ENCODE assay signal across 9 cellular contexts in the genomic region with DNA sequence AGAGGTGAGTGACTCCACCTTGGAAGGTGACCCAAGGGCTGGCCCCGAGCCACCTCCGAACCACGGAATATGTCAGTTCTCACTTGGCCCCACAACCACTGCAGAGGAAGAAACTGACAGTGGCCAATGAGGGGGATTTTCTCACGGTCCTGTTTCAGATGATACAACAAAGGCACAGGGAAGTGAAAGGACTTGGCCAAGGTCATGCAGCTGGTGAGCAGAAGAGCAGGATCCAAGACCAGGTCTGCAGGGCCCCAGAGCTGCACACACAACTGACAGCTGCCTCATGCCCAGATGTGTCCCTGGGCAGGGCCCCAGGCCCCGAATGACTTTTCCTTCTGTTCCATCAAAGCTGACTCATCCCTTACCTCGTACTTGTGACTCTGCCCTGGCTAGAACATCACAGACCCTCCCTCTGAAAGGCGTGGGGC. TPM values are rescaled to one million over a fixed set of nuclear protein-coding genes. Genes with fewer than 3 reads are reported as not detected.
DNase-seq lines count a peak whose midpoint lies in the region; ATAC-seq, FAIRE-seq and TF ChIP-seq lines count a peak whose summit lies in the region.
"Had no signal": no experiment of that assay in that cellular context is flagged by ENCODE, and none has a peak within 500 bp of the region (broad histone marks: within the 10 kb centered on the region; RNA-seq: fewer than 3 reads in every experiment).

No MANE protein-coding gene starts in this region.

- peak; percentile 80 for ATAC-seq in GM21723 (IDR thresholded peaks at IDR 0.05; ENCODE audit: unreplicated experiment)
- ATAC-seq in HepG2: no peak
- no peak for ATAC-seq in body of pancreas

- in situ Hi-C loops in GM13976 (cut with MboI; ENCODE audit: low sequenced_read_pairs, unreplicated experiment): no loop called here
- in situ Hi-C loops in HepG2 (cut with HindIII; ENCODE audit: extremely low pct_ligation_motif_present, low pct_unique_long_range_greater_than_20kb): no loop called here

- no peak overlapping the region for H2AFZ ChIP-seq in HepG2 (ENCODE audit: low read length)

- peak overlapping the region; percentile 1 for H3K9ac ChIP-seq in NT2/D1 (ENCODE audit: insufficient read length, low read depth)
- no peak overlapping the region for H3K9ac ChIP-seq in HepG2 (ENCODE audit: insufficient read depth, low read depth, low read length)

- H3K36me3 ChIP-seq in NT2/D1 (ENCODE audit: insufficient read depth, insufficient read length, low read length): peaks cover 80% of the 10 kb centered on the region
- H3K36me3 ChIP-seq in HepG2 (replicated peaks in 1 of 2; ENCODE audit: control insufficient read depth in 1 of 2, insufficient read depth in 2 of 2, low read length in 2 of 2): peaks cover 33 to 68% of the 10 kb centered on the region in 2 experiments
- H3K36me3 ChIP-seq in body of pancreas (replicated peaks in 1 of 2; ENCODE audit: insufficient read depth in 1 of 2, low read depth in 2 of 2): peaks cover 0 to 44% of the 10 kb centered on the region in 2 donors

- H3K79me2 ChIP-seq in HepG2 (ENCODE audit: insufficient read depth, low read length): no peaks in the 10 kb centered on the region

- H3K4me1 ChIP-seq in NT2/D1 (ENCODE audit: insufficient read depth, insufficient read length): peaks cover 36% of the 10 kb centered on the region
- H3K4me1 ChIP-seq in HepG2 (ENCODE audit: insufficient read depth, low read length): peaks cover 49% of the 10 kb centered on the region
- no peaks in the 10 kb centered on the region for H3K4me1 ChIP-seq in body of pancreas

- DNase-seq in GM13976 (ENCODE audit: low spot score): peak; percentile 84
- no peak for DNase-seq in NT2/D1 (ENCODE audit: low read depth, low spot score)
- DNase-seq in HepG2 (ENCODE audit: low spot score): peak; percentile 11
- no peak for DNase-seq in body of pancreas
- no peak for DNase-seq in inferior parietal cortex (ENCODE audit: extremely low spot score)
- DNase-seq in nucleus accumbens (lab: John Stamatoyannopoulos, UW): no peak
- no peak for DNase-seq in activated effector memory CD4-positive, alpha-beta T cell treated with anti-CD3 and anti-CD28 coated beads, Interleukin-2, amount 50 U/mL, for 16 hours
- DNase-seq: activated naive CD8-positive, alpha-beta T cell treated with anti-CD3 and anti-CD28 coated beads, Interleukin-2, amount 10 ng/mL, durations not matched to agents 7 days and 5 days had no signal

- no peak for TF ChIP-seq RAD21 in HepG2 (CRISPR knock-in tag; IDR thresholded peaks at IDR 0.05)

- no peaks in the 10 kb centered on the region for H4K20me1 ChIP-seq in HepG2 (ENCODE audit: insufficient read depth, low read length)

- intact Hi-C loops in HepG2 (cut with micrococcal nuclease; ENCODE audit: unreplicated experiment) (no loop called here), body of pancreas (cut with DNase I) (no loop called here)

- no peak overlapping the region for H3K4me2 ChIP-seq in HepG2 (ENCODE audit: low read depth, low read length)

- no peak overlapping the region for H3K4me3 ChIP-seq in NT2/D1 (ENCODE audit: insufficient read length, low read depth)
- no peak overlapping the region for H3K4me3 ChIP-seq in HepG2 (replicated peaks in 1 of 3; ENCODE audit: insufficient read depth in 1 of 3, low read depth in 2 of 3, low read length in 3 of 3)
- H3K4me3 ChIP-seq in body of pancreas: no peak overlapping the region

- H3K27ac ChIP-seq in HepG2 (ENCODE audit: extremely low read length, insufficient read depth, low read length) (peak overlapping the region; percentile 8), body of pancreas (no peak overlapping the region)

- CTCF ChIA-PET in HepG2 (lab: Yijun Ruan, JAX; ENCODE audit: low intra/inter-chr PET ratio, low total read pairs): no interaction called here

- H3K9me3 ChIP-seq in NT2/D1 (ENCODE audit: insufficient read depth, low read length) (no peaks in the 10 kb centered on the region), HepG2 (ENCODE audit: low read length) (no peaks in the 10 kb centered on the region), body of pancreas (no peaks in the 10 kb centered on the region)

- no peak for FAIRE-seq in HepG2 (lab: Jason Lieb, UNC)

- no TSS peak for BruUV-seq in HepG2 (replicated peaks; lab: Mats Ljungman, UMichigan)

- no peak for TF ChIP-seq CTCF in GM13976 (IDR thresholded peaks at IDR 0.05; ENCODE audit: borderline replicate concordance, control extremely low read depth, extremely low read depth, insufficient read depth, missing control alignments)
- no peak for TF ChIP-seq CTCF in HepG2 (CRISPR knock-in tag; IDR thresholded peaks at IDR 0.05)
- no peak for TF ChIP-seq CTCF in body of pancreas (IDR thresholded peaks at IDR 0.05)

- POLR2A ChIA-PET in HepG2 (lab: Yijun Ruan, JAX): no interaction called here

- H3K27me3 ChIP-seq in NT2/D1 (ENCODE audit: insufficient read depth, insufficient read length) (no peaks in the 10 kb centered on the region), HepG2 (ENCODE audit: control insufficient read depth in 1 of 2, insufficient read depth in 2 of 2, low read length in 2 of 2) (no peaks in the 10 kb centered on the region), body of pancreas (no peaks in the 10 kb centered on the region)

- 84% methylated on average over 4 of the region's 7 CpGs for WGBS in HepG2 (ENCODE audit: low lambda C conversion rate)
- 60 to 64% methylated on average over 7 of the region's 7 CpGs for WGBS in body of pancreas, 2 donors

- TF ChIP-seq EP300 in HepG2 (IDR thresholded peaks at IDR 0.05; ENCODE audit: low read depth in 2 of 2, low read length in 2 of 2): no peak
- TF ChIP-seq EP300 in HepG2 (CRISPR knock-in tag; IDR thresholded peaks at IDR 0.05; ENCODE audit: borderline replicate concordance): no peak

- TF ChIP-seq POLR2A in HepG2 (IDR thresholded peaks at IDR 0.05; ENCODE audit: insufficient read depth in 1 of 2, low read depth in 2 of 2, low read length in 2 of 2): no peak
- TF ChIP-seq POLR2A in body of pancreas (IDR thresholded peaks at IDR 0.05): no peak

RNA-seq across cellular contexts. Expression of a gene that starts 25.8 kb away (rescaled TPM):
- total RNA-seq in HepG2 (2016; rRNA removed; fragmentation: Illumina TruSeq; extraction: Trizol) (3.8 and 6.6 TPM in 2 replicates), body of pancreas (10 to 100 TPM; 32.2 to 32.3 TPM)
- total RNA-seq in HepG2 (2016; cell fraction: cytosol; rRNA removed; fragmentation: Illumina TruSeq; extraction: Trizol; ENCODE audit: low read depth): 17.4 and 24.0 TPM in 2 replicates
- 5.1 and 5.9 TPM in 2 replicates for total RNA-seq in HepG2 (2016; cell fraction: insoluble cytoplasmic fraction; rRNA removed; fragmentation: Illumina TruSeq; extraction: Trizol)
- total RNA-seq in HepG2 (2016; cell fraction: membrane; rRNA removed; fragmentation: Illumina TruSeq; extraction: Trizol): 15.5 and 17.9 TPM in 2 replicates
- 2.5 and 2.7 TPM in 2 replicates for total RNA-seq in HepG2 (2016; cell fraction: nucleus; rRNA removed; fragmentation: Illumina TruSeq; extraction: Trizol)
- 3.9 and 5.8 TPM in 2 replicates for polyA plus RNA-seq in HepG2 (2011; rRNA removed)
- 4.7 and 13.2 TPM in 2 replicates for polyA plus RNA-seq in HepG2 (2011; cell fraction: cytosol; rRNA removed)
- polyA plus RNA-seq in HepG2 (2011; cell fraction: nucleus; rRNA removed): 7.5 and 8.1 TPM in 2 replicates
- polyA plus RNA-seq in HepG2 (2012): 2.8 and 7.2 TPM in 2 replicates
- 17.5 and 21.2 TPM in 2 replicates for polyA plus RNA-seq in HepG2 (2016; cell fraction: cytosol; fragmentation: Illumina TruSeq; extraction: Trizol; ENCODE audit: low read depth)
- polyA plus RNA-seq in HepG2 (2016; cell fraction: insoluble cytoplasmic fraction; fragmentation: Illumina TruSeq; extraction: Trizol; ENCODE audit: low read depth): 3.5 and 4.8 TPM in 2 replicates
- polyA plus RNA-seq in HepG2 (2016; cell fraction: membrane; fragmentation: Illumina TruSeq; extraction: Trizol; ENCODE audit: low read depth): 12.3 and 13.6 TPM in 2 replicates
- polyA plus RNA-seq in HepG2 (2016; cell fraction: nucleus; fragmentation: Illumina TruSeq; extraction: Trizol; ENCODE audit: insufficient read depth, low read depth): 5.0 and 5.9 TPM in 2 replicates
- polyA minus RNA-seq in HepG2 (2011; rRNA and poly(A)+ RNA removed; ENCODE audit: low replicate concordance): 1.2 and 5.8 TPM in 2 replicates
- 2.5 and 3.6 TPM in 2 replicates for polyA minus RNA-seq in HepG2 (2011; cell fraction: cytosol; rRNA and poly(A)+ RNA removed)
- 0.50 and 0.90 TPM in 2 replicates for polyA minus RNA-seq in HepG2 (2011; cell fraction: nucleus; rRNA and poly(A)+ RNA removed)

RNA-seq across cellular contexts. Expression of a gene that starts 36.5 kb away (rescaled TPM):
- 33.8 and 40.1 TPM in 2 replicates for total RNA-seq in HepG2 (2016; rRNA removed; fragmentation: Illumina TruSeq; extraction: Trizol)
- total RNA-seq in HepG2 (2016; cell fraction: cytosol; rRNA removed; fragmentation: Illumina TruSeq; extraction: Trizol; ENCODE audit: low read depth): 24.9 and 25.5 TPM in 2 replicates
- total RNA-seq in HepG2 (2016; cell fraction: insoluble cytoplasmic fraction; rRNA removed; fragmentation: Illumina TruSeq; extraction: Trizol): 32.8 and 34.8 TPM in 2 replicates
- 68.1 and 69.3 TPM in 2 replicates for total RNA-seq in HepG2 (2016; cell fraction: membrane; rRNA removed; fragmentation: Illumina TruSeq; extraction: Trizol)
- total RNA-seq in HepG2 (2016; cell fraction: nucleus; rRNA removed; fragmentation: Illumina TruSeq; extraction: Trizol): 19.0 and 20.3 TPM in 2 replicates
- 35.1 and 49.2 TPM in 2 replicates for polyA plus RNA-seq in HepG2 (2011; rRNA removed)
- 30.7 and 33.6 TPM in 2 replicates for polyA plus RNA-seq in HepG2 (2011; cell fraction: cytosol; rRNA removed)
- polyA plus RNA-seq in HepG2 (2011; cell fraction: nucleus; rRNA removed): 35.7 and 39.3 TPM in 2 replicates
- 32.0 and 37.7 TPM in 2 replicates for polyA plus RNA-seq in HepG2 (2012)
- polyA plus RNA-seq in HepG2 (2016; cell fraction: cytosol; fragmentation: Illumina TruSeq; extraction: Trizol; ENCODE audit: low read depth): 28.6 and 31.6 TPM in 2 replicates
- 42.6 and 52.9 TPM in 2 replicates for polyA plus RNA-seq in HepG2 (2016; cell fraction: insoluble cytoplasmic fraction; fragmentation: Illumina TruSeq; extraction: Trizol; ENCODE audit: low read depth)
- polyA plus RNA-seq in HepG2 (2016; cell fraction: membrane; fragmentation: Illumina TruSeq; extraction: Trizol; ENCODE audit: low read depth): 71.6 and 77.6 TPM in 2 replicates
- 39.8 and 45.0 TPM in 2 replicates for polyA plus RNA-seq in HepG2 (2016; cell fraction: nucleus; fragmentation: Illumina TruSeq; extraction: Trizol; ENCODE audit: insufficient read depth, low read depth)
- polyA minus RNA-seq in HepG2 (2011; rRNA and poly(A)+ RNA removed; ENCODE audit: low replicate concordance): 14.8 and 47.6 TPM in 2 replicates
- polyA minus RNA-seq in HepG2 (2011; cell fraction: cytosol; rRNA and poly(A)+ RNA removed): 15.3 and 21.4 TPM in 2 replicates
- polyA minus RNA-seq in HepG2 (2011; cell fraction: nucleus; rRNA and poly(A)+ RNA removed): 8.6 and 8.8 TPM in 2 replicates
- total RNA-seq in body of pancreas: 10 to 100 TPM; 25.2 to 30.3 TPM

RNA-seq across cellular contexts. Expression of a gene that starts 43.1 kb away (rescaled TPM):
- 1.4 and 5.1 TPM in 2 replicates for total RNA-seq in HepG2 (2016; rRNA removed; fragmentation: Illumina TruSeq; extraction: Trizol)
- total RNA-seq in HepG2 (2016; cell fraction: cytosol; rRNA removed; fragmentation: Illumina TruSeq; extraction: Trizol; ENCODE audit: low read depth): 0.79 and 0.81 TPM in 2 replicates
- total RNA-seq in HepG2 (2016; cell fraction: insoluble cytoplasmic fraction; rRNA removed; fragmentation: Illumina TruSeq; extraction: Trizol): 0.98 and 4.8 TPM in 2 replicates
- total RNA-seq in HepG2 (2016; cell fraction: membrane; rRNA removed; fragmentation: Illumina TruSeq; extraction: Trizol): 1.1 TPM in 2 replicates
- total RNA-seq in HepG2 (2016; cell fraction: nucleus; rRNA removed; fragmentation: Illumina TruSeq; extraction: Trizol): 6.7 and 7.2 TPM in 2 replicates
- 8.6 and 8.7 TPM in 2 replicates for polyA plus RNA-seq in HepG2 (2011; rRNA removed)
- polyA plus RNA-seq in HepG2 (2011; cell fraction: cytosol; rRNA removed): 1.6 and 1.7 TPM in 2 replicates
- 84.9 and 116 TPM in 2 replicates for polyA plus RNA-seq in HepG2 (2011; cell fraction: nucleus; rRNA removed)
- polyA plus RNA-seq in HepG2 (2012): 6.9 and 8.0 TPM in 2 replicates
- polyA plus RNA-seq in HepG2 (2016; cell fraction: cytosol; fragmentation: Illumina TruSeq; extraction: Trizol; ENCODE audit: low read depth): 0.40 and 0.63 TPM in 2 replicates
- 2.1 and 2.3 TPM in 2 replicates for polyA plus RNA-seq in HepG2 (2016; cell fraction: insoluble cytoplasmic fraction; fragmentation: Illumina TruSeq; extraction: Trizol; ENCODE audit: low read depth)
- 1.0 and 1.1 TPM in 2 replicates for polyA plus RNA-seq in HepG2 (2016; cell fraction: membrane; fragmentation: Illumina TruSeq; extraction: Trizol; ENCODE audit: low read depth)
- polyA plus RNA-seq in HepG2 (2016; cell fraction: nucleus; fragmentation: Illumina TruSeq; extraction: Trizol; ENCODE audit: insufficient read depth, low read depth): 21.9 and 30.8 TPM in 2 replicates
- 3.0 and 3.2 TPM in 2 replicates for polyA minus RNA-seq in HepG2 (2011; rRNA and poly(A)+ RNA removed; ENCODE audit: low replicate concordance)
- polyA minus RNA-seq in HepG2 (2011; cell fraction: cytosol; rRNA and poly(A)+ RNA removed): 1.1 and 1.7 TPM in 2 replicates
- polyA minus RNA-seq in HepG2 (2011; cell fraction: nucleus; rRNA and poly(A)+ RNA removed): 15.7 and 16.0 TPM in 2 replicates
- under 1 TPM; 0.33 to 0.52 TPM for total RNA-seq in body of pancreas

RNA-seq across cellular contexts. Expression of a gene that starts 48.5 kb away (rescaled TPM):
- total RNA-seq in HepG2 (2016; rRNA removed; fragmentation: Illumina TruSeq; extraction: Trizol): 14.0 and 17.0 TPM in 2 replicates
- total RNA-seq in HepG2 (2016; cell fraction: cytosol; rRNA removed; fragmentation: Illumina TruSeq; extraction: Trizol; ENCODE audit: low read depth): 56.5 and 60.8 TPM in 2 replicates
- total RNA-seq in HepG2 (2016; cell fraction: insoluble cytoplasmic fraction; rRNA removed; fragmentation: Illumina TruSeq; extraction: Trizol): 14.8 TPM in 2 replicates
- total RNA-seq in HepG2 (2016; cell fraction: membrane; rRNA removed; fragmentation: Illumina TruSeq; extraction: Trizol): 50.9 and 52.1 TPM in 2 replicates
- total RNA-seq in HepG2 (2016; cell fraction: nucleus; rRNA removed; fragmentation: Illumina TruSeq; extraction: Trizol): 6.1 and 9.2 TPM in 2 replicates
- 52.0 and 61.6 TPM in 2 replicates for polyA plus RNA-seq in HepG2 (2011; rRNA removed)
- polyA plus RNA-seq in HepG2 (2011; cell fraction: cytosol; rRNA removed): 52.4 and 63.1 TPM in 2 replicates
- polyA plus RNA-seq in HepG2 (2011; cell fraction: nucleus; rRNA removed): 18.3 and 21.3 TPM in 2 replicates
- polyA plus RNA-seq in HepG2 (2012): 22.5 and 35.0 TPM in 2 replicates
- polyA plus RNA-seq in HepG2 (2016; cell fraction: cytosol; fragmentation: Illumina TruSeq; extraction: Trizol; ENCODE audit: low read depth): 247 and 272 TPM in 2 replicates
- 57.9 and 60.5 TPM in 2 replicates for polyA plus RNA-seq in HepG2 (2016; cell fraction: insoluble cytoplasmic fraction; fragmentation: Illumina TruSeq; extraction: Trizol; ENCODE audit: low read depth)
- 158 and 176 TPM in 2 replicates for polyA plus RNA-seq in HepG2 (2016; cell fraction: membrane; fragmentation: Illumina TruSeq; extraction: Trizol; ENCODE audit: low read depth)
- polyA plus RNA-seq in HepG2 (2016; cell fraction: nucleus; fragmentation: Illumina TruSeq; extraction: Trizol; ENCODE audit: insufficient read depth, low read depth): 38.1 and 40.1 TPM in 2 replicates
- polyA minus RNA-seq in HepG2 (2011; rRNA and poly(A)+ RNA removed; ENCODE audit: low replicate concordance): 38.9 and 99.2 TPM in 2 replicates
- polyA minus RNA-seq in HepG2 (2011; cell fraction: cytosol; rRNA and poly(A)+ RNA removed): 11.0 and 14.3 TPM in 2 replicates
- 9.0 and 11.3 TPM in 2 replicates for polyA minus RNA-seq in HepG2 (2011; cell fraction: nucleus; rRNA and poly(A)+ RNA removed)
- total RNA-seq in body of pancreas: 10 to 100 TPM; 12.2 to 21.8 TPM

Comparison
In these comparisons a context has a peak if more than half of its experiments do, and no peak if none do; other contexts are left out.
1. DNase-seq: peak in GM13976 (single experiment) and HepG2 (single experiment); none in NT2/D1 (single experiment), body of pancreas (0 of 4), inferior parietal cortex (single experiment), nucleus accumbens (0 of 56) and activated effector memory CD4-positive, alpha-beta T cell treated with anti-CD3 and anti-CD28 coated beads, Interleukin-2, amount 50 U/mL, for 16 hours (single experiment).